ENCODE assay signal across 8 cellular contexts in genomic region chr19:10835089-10835753, GRCh38. TPM values are rescaled to one million over a fixed set of nuclear protein-coding genes. Genes with fewer than 3 reads are reported as not detected.
DNase-seq lines count a peak whose midpoint lies in the region; ATAC-seq and TF ChIP-seq lines count a peak whose summit lies in the region.

No MANE protein-coding gene starts in this region.

- H3K36me3 ChIP-seq in OCI-LY1 (ENCODE audit: insufficient read depth, low read length) = peaks cover 24% of the 10 kb centered on the region

- H3K27me3 ChIP-seq in OCI-LY1 (ENCODE audit: insufficient read depth, low read length) = no peaks in the 10 kb centered on the region

- H3K9me3 ChIP-seq in OCI-LY1 (ENCODE audit: low read length) = no peaks in the 10 kb centered on the region; the same call in 1 of the 2 replicates

- ATAC-seq in natural killer cell (no peak), GM21528 (IDR thresholded peaks at IDR 0.05; ENCODE audit: low FRiP score, unreplicated experiment) (no peak), GM19452 (IDR thresholded peaks at IDR 0.05; ENCODE audit: unreplicated experiment) (no peak)

- H3K27ac Mint-ChIP-seq in endothelial cell (ENCODE audit: unreplicated experiment) (peak overlapping the region; percentile 98), natural killer cell (peak overlapping the region; percentile 98 to 100)

- H3K4me3 ChIP-seq in GM12875 (ENCODE audit: low read depth, low read length) = peak overlapping the region; percentile 64
- peak overlapping the region; percentile 69 for H3K4me3 ChIP-seq in OCI-LY1 (ENCODE audit: low read depth, low read length, poor library complexity, severe bottlenecking)

- H3K4me1 ChIP-seq in OCI-LY1 (ENCODE audit: insufficient read depth, low read length, severe bottlenecking) = peaks cover 9% of the 10 kb centered on the region

- no peak overlapping the region for H3K9ac ChIP-seq in OCI-LY1 (ENCODE audit: low read length)

- H3K4me1 Mint-ChIP-seq in endothelial cell (ENCODE audit: unreplicated experiment) (peaks cover 4% of the 10 kb centered on the region), natural killer cell (peaks cover 14 to 18% of the 10 kb centered on the region in 2 donors)

- H3F3A ChIP-seq in OCI-LY1 (ENCODE audit: insufficient read depth, low read length) = no peaks in the 10 kb centered on the region

- no peak overlapping the region for H3K27ac ChIP-seq in OCI-LY1 (ENCODE audit: low read depth, low read length, poor library complexity, severe bottlenecking)

- intact Hi-C loops in natural killer cell (cut with micrococcal nuclease) = no loop called here

- DNase-seq in endothelial cell (ENCODE audit: low spot score) (no peak), natural killer cell (no peak), HCEC 1CT (no peak)
- DNase-seq in effector CD8-positive, alpha-beta T cell (lab: John Stamatoyannopoulos, UW) = no peak

- H3K4me3 Mint-ChIP-seq in endothelial cell (ENCODE audit: unreplicated experiment) (peak overlapping the region; percentile 89), natural killer cell (peak overlapping the region; percentile 91)

- H2AFZ ChIP-seq in OCI-LY1 (ENCODE audit: low read length) = no peak overlapping the region

- H3K4me2 ChIP-seq in OCI-LY1 (ENCODE audit: low read length) = peak overlapping the region; percentile 27

- no peaks in the 10 kb centered on the region for H3K9me2 ChIP-seq in OCI-LY1 (ENCODE audit: low read depth, low read length)

- H3K9me3 Mint-ChIP-seq in endothelial cell (ENCODE audit: unreplicated experiment) = peaks cover 3% of the 10 kb centered on the region
- H3K9me3 Mint-ChIP-seq in natural killer cell = no peaks in the 10 kb centered on the region

- H3K27me3 Mint-ChIP-seq in endothelial cell (ENCODE audit: unreplicated experiment) = peaks cover 9% of the 10 kb centered on the region
- H3K27me3 Mint-ChIP-seq in natural killer cell (ENCODE audit: low read depth in 2 of 2) = no peaks in the 10 kb centered on the region

- H3K36me3 Mint-ChIP-seq in endothelial cell (ENCODE audit: low read depth, unreplicated experiment) = peaks cover 4% of the 10 kb centered on the region
- no peaks in the 10 kb centered on the region for H3K36me3 Mint-ChIP-seq in natural killer cell

- TF ChIP-seq CTCF in GM12875 (IDR thresholded peaks at IDR 0.05; ENCODE audit: borderline replicate concordance, insufficient read depth, low read depth, low read length) (no peak), OCI-LY1 (IDR thresholded peaks at IDR 0.05; ENCODE audit: low read length) (no peak), endothelial cell (IDR thresholded peaks at IDR 0.05; ENCODE audit: unreplicated experiment) (no peak), natural killer cell (IDR thresholded peaks at IDR 0.05) (no peak)

- no peaks in the 10 kb centered on the region for H3K79me2 ChIP-seq in OCI-LY1 (ENCODE audit: insufficient read depth, low read length)

- H4K20me1 ChIP-seq in OCI-LY1 (ENCODE audit: insufficient read depth, low read length) = no peaks in the 10 kb centered on the region

RNA-seq across cellular contexts. Expression of gene TMED1, which starts 0.8 kb away (rescaled TPM):
- 22.1 TPM for total RNA-seq in endothelial cell (ENCODE audit: unreplicated experiment)
- total RNA-seq in natural killer cell = 10 to 100 TPM; 20.5 to 27.8 (median 27.4) TPM

RNA-seq across cellular contexts. Expression of gene C19orf38, which starts 13.0 kb away (rescaled TPM):
- total RNA-seq in endothelial cell (ENCODE audit: unreplicated experiment) (not detected), natural killer cell (1 to 10 TPM; 2.9 to 9.9 (median 6.2) TPM)

RNA-seq across cellular contexts. Expression of gene CARM1, which starts 36.1 kb away (rescaled TPM):
- total RNA-seq in endothelial cell (ENCODE audit: unreplicated experiment) (63.2 TPM), natural killer cell (10 to 100 TPM; 13.4 to 21.3 (median 19.8) TPM)
